In genomic region chr15:63067976-63068743, GRCh38 we compare ENCODE assay signal across 2 cellular contexts.
TF ChIP-seq lines count a peak whose summit lies in the region.

No MANE protein-coding gene starts in this region.

TF ChIP-seq in A549, 52 proteins besides CTCF, POLR2A, EP300 and RAD21 (continued from another document):
- no peak for TF ChIP-seq ELK1 (IDR thresholded peaks at IDR 0.05; ENCODE audit: low read depth, low read length)
- no peak for TF ChIP-seq TP53 (CRISPR knock-in tag; IDR thresholded peaks at IDR 0.05)

TF ChIP-seq in WTC11, 78 proteins besides CTCF, POLR2A, EP300 and RAD21 (continued from another document):
- TF ChIP-seq FOXP1 (CRISPR knock-in tag; IDR thresholded peaks at IDR 0.05; ENCODE audit: borderline replicate concordance), result no peak
